19 cellular contexts compared by ENCODE assay signal in the genomic region with DNA sequence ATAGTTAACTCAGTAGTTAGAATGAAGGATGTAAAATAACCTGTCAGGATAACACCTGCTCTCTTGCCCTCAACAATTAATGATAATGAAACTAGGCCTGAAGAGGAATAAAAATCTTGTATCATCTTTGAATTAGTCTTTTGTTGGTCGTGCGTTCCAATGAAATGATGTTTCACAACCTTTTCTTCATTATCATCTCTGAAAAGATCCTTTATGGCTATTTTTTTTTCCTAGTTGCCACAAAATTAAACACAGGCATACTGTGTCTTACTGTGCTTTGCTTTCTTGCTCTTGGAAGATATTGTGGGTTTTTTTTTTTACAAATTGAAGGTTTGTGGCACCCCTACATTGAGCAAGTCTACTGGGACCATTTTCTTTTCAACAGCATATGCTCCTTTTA.
DNase-seq lines count a peak whose midpoint lies in the region; ATAC-seq and TF ChIP-seq lines count a peak whose summit lies in the region.
"Had no signal": no experiment of that assay in that cellular context is flagged by ENCODE, and none has a peak within 500 bp of the region (broad histone marks: within the 10 kb centered on the region; RNA-seq: fewer than 3 reads in every experiment).

No MANE protein-coding gene starts in this region.

- no peak for TF ChIP-seq CTCF in VCaP (conservative IDR thresholded peaks at IDR 0.05)

- H3K27ac Mint-ChIP-seq in memory B cell, result peak overlapping the region; percentile 41
- H3K27ac Mint-ChIP-seq: CD4-positive, CD25-positive, alpha-beta regulatory T cell; CD8-positive, alpha-beta T cell; GM23338; HFFc6 had no signal

- intact Hi-C loops in sciatic nerve (cut with DNase I), result no loop called here

- H3K4me3 Mint-ChIP-seq in memory B cell, result no peak overlapping the region
- H3K4me3 Mint-ChIP-seq: CD4-positive, CD25-positive, alpha-beta regulatory T cell; CD8-positive, alpha-beta T cell; GM23338; HFFc6 had no signal

- H3K36me3 Mint-ChIP-seq in memory B cell, result peaks cover 14% of the 10 kb centered on the region

- no peak for ATAC-seq in memory B cell (ENCODE audit: low read depth)
- ATAC-seq in sciatic nerve, result peak; percentile 56
- ATAC-seq in HG03565 (IDR thresholded peaks at IDR 0.05; ENCODE audit: unreplicated experiment), result no peak
- ATAC-seq: CD8-positive, alpha-beta T cell; GM12878; GM23338 had no signal

- peaks cover 1% of the 10 kb centered on the region for H3K9me3 Mint-ChIP-seq in memory B cell

- no peaks in the 10 kb centered on the region for H3K27me3 Mint-ChIP-seq in memory B cell
- H3K27me3 Mint-ChIP-seq: CD4-positive, CD25-positive, alpha-beta regulatory T cell had no signal

- peak overlapping the region; percentile 69 for H3K27ac ChIP-seq in VCaP

- DNase-seq in NCI-H2171 treated with DMSO at 0.1 percent for 48 hours (lab: John Stamatoyannopoulos, UW) (peak; percentile 64), NCI-H2171 (lab: John Stamatoyannopoulos, UW) (no peak), memory B cell (ENCODE audit: low spot score in 2 of 2) (no peak), sciatic nerve (ENCODE audit: low spot score) (no peak), inferior parietal cortex (ENCODE audit: extremely low spot score) (no peak)
- no peak for DNase-seq in activated T-cell treated with anti-CD3 and anti-CD28 coated beads, Interleukin-2, amount 50 U/mL, for 1 hour
- DNase-seq: 8988T; C1 segment of cervical spinal cord; CD4-positive, CD25-positive, alpha-beta regulatory T cell; CD8-positive, alpha-beta T cell; DMS 273 treated with DMSO at 0.1 percent for 48 hours; DMS79; EL; GDM1; HFFc6 had no signal

- H3K4me1 Mint-ChIP-seq in memory B cell, result no peaks in the 10 kb centered on the region
- H3K4me1 Mint-ChIP-seq: GM23338 had no signal
